8 cellular contexts compared by ENCODE assay signal in genomic region chr5:132063090-132063911, GRCh38. TPM values are rescaled to one million over a fixed set of nuclear protein-coding genes. Genes with fewer than 3 reads are reported as not detected.
A peak's percentile ranks its signal among the peaks of the same experiment; 100 is the strongest.
DNase-seq lines count a peak whose midpoint lies in the region; ATAC-seq, FAIRE-seq and TF ChIP-seq lines count a peak whose summit lies in the region.

No MANE protein-coding gene starts in this region.

- no peaks in the 10 kb centered on the region for H3K27me3 Mint-ChIP-seq in CD4-positive, CD25-positive, alpha-beta regulatory T cell

- no peaks in the 10 kb centered on the region for H3K27me3 ChIP-seq in CD4-positive, CD25-positive, alpha-beta regulatory T cell (ENCODE audit: control insufficient read depth, insufficient read depth, low read length)
- H3K27me3 ChIP-seq in cardiac muscle cell (no peaks in the 10 kb centered on the region), psoas muscle (ENCODE audit: insufficient read depth in 3 of 3, low read length in 2 of 3) (no peaks in the 10 kb centered on the region)

- H3K36me3 Mint-ChIP-seq in CD4-positive, CD25-positive, alpha-beta regulatory T cell: no peaks in the 10 kb centered on the region

- no peaks in the 10 kb centered on the region for H3K36me3 ChIP-seq in CD4-positive, CD25-positive, alpha-beta regulatory T cell (ENCODE audit: control insufficient read depth, insufficient read depth, low read length)
- no peaks in the 10 kb centered on the region for H3K36me3 ChIP-seq in cardiac muscle cell
- no peaks in the 10 kb centered on the region for H3K36me3 ChIP-seq in psoas muscle (ENCODE audit: insufficient read depth in 1 of 2, low read depth in 1 of 2)

- ATAC-seq in CD4-positive, CD25-positive, alpha-beta regulatory T cell (ENCODE audit: low read depth in 2 of 2): peak; percentile 68 to 69
- ATAC-seq in SK-N-SH treated with all-trans-retinoic acid at 6 μM for 48 hours (peak; percentile 67), psoas muscle (peak; percentile 71 to 90 (median 81))

- H3K4me1 ChIP-seq in CD4-positive, CD25-positive, alpha-beta regulatory T cell (ENCODE audit: control insufficient read depth, insufficient read depth, low read length, poor library complexity, severe bottlenecking): peaks cover 16% of the 10 kb centered on the region
- H3K4me1 ChIP-seq in cardiac muscle cell (ENCODE audit: low read depth): no peaks in the 10 kb centered on the region
- H3K4me1 ChIP-seq in psoas muscle: no peaks in the 10 kb centered on the region

- WGBS in psoas muscle, 3 donors: 38 to 49% (median 42%) methylated on average over 9 of the region's 9 CpGs

- H3K9me3 ChIP-seq in CD4-positive, CD25-positive, alpha-beta regulatory T cell (ENCODE audit: control insufficient read depth in 2 of 2, low read length in 2 of 2): no peaks in the 10 kb centered on the region
- no peaks in the 10 kb centered on the region for H3K9me3 ChIP-seq in cardiac muscle cell (ENCODE audit: low read depth)
- no peaks in the 10 kb centered on the region for H3K9me3 ChIP-seq in psoas muscle

- TF ChIP-seq CTCF in cardiac muscle cell (IDR thresholded peaks at IDR 0.05; ENCODE audit: low read depth, low read length) (peak; percentile 97), psoas muscle (IDR thresholded peaks at IDR 0.05) (peak; percentile 96)

- H3K4me1 Mint-ChIP-seq in CD4-positive, CD25-positive, alpha-beta regulatory T cell: peaks cover 0 to 14% (median 6%) of the 10 kb centered on the region in 4 donors

- peak overlapping the region in 2 of 3 donors; percentile 58 to 67 for H3K27ac Mint-ChIP-seq in CD4-positive, CD25-positive, alpha-beta regulatory T cell

- no peak overlapping the region for H3K4me3 Mint-ChIP-seq in CD4-positive, CD25-positive, alpha-beta regulatory T cell

- no peaks in the 10 kb centered on the region for H3K9me3 Mint-ChIP-seq in CD4-positive, CD25-positive, alpha-beta regulatory T cell

- DNase-seq in CD4-positive, CD25-positive, alpha-beta regulatory T cell: peak; percentile 54 to 72 (median 64)
- DNase-seq in GM19239 (ENCODE audit: insufficient read length, low spot score) (peak; percentile 70), HPDE6-E6E7 (ENCODE audit: extremely low spot score) (peak; percentile 63), cardiac muscle cell (ENCODE audit: low read depth in 1 of 2, low spot score in 1 of 2) (peak; percentile 68 to 90), psoas muscle (peak; percentile 66 to 82), GOT3 (lab: John Stamatoyannopoulos, UW) (no peak)
- DNase-seq in activated naive CD4-positive, alpha-beta T cell treated with anti-CD3 and anti-CD28 coated beads, Interleukin-2, amount 50 U/mL, for 16 hours: peak; percentile 80

- intact Hi-C loops in psoas muscle (cut with DNase I): loop anchor here in 1 of 2 donors (5.0 to 10.0 kb wide), 3 partner anchors 122 to 471 kb away; no protein-coding TSS in a partner anchor

- H3K4me3 ChIP-seq in CD4-positive, CD25-positive, alpha-beta regulatory T cell (ENCODE audit: low read depth, low read length): no peak overlapping the region
- H3K4me3 ChIP-seq in cardiac muscle cell (no peak overlapping the region), psoas muscle (no peak overlapping the region)

- H3K27ac ChIP-seq in CD4-positive, CD25-positive, alpha-beta regulatory T cell (ENCODE audit: insufficient read depth, low read length, poor library complexity, severe bottlenecking): no peak overlapping the region
- H3K27ac ChIP-seq in cardiac muscle cell: no peak overlapping the region
- no peak overlapping the region for H3K27ac ChIP-seq in psoas muscle

- peak; percentile 33 for FAIRE-seq in GM19239 (lab: Jason Lieb, UNC)

TF ChIP-seq in SK-N-SH treated with all-trans-retinoic acid at 6 μM for 48 hours, 23 proteins besides CTCF, POLR2A, EP300 and RAD21 (continues in another document):
- TF ChIP-seq ZNF70 (CRISPR knock-in tag; IDR thresholded peaks at IDR 0.05) (no peak), CSRNP3 (CRISPR knock-in tag; IDR thresholded peaks at IDR 0.05) (no peak), SNAI2 (CRISPR knock-in tag; IDR thresholded peaks at IDR 0.05) (no peak), ZNF8 (CRISPR knock-in tag; IDR thresholded peaks at IDR 0.05) (no peak), ZNF565 (CRISPR knock-in tag; conservative IDR thresholded peaks at IDR 0.05; ENCODE audit: low read depth) (no peak), BACH2 (CRISPR knock-in tag; IDR thresholded peaks at IDR 0.05; ENCODE audit: borderline replicate concordance) (no peak), ESRRG (CRISPR knock-in tag; IDR thresholded peaks at IDR 0.05) (no peak), PATZ1 (CRISPR knock-in tag; IDR thresholded peaks at IDR 0.05; ENCODE audit: borderline replicate concordance) (no peak), TOX (CRISPR knock-in tag; IDR thresholded peaks at IDR 0.05; ENCODE audit: borderline replicate concordance) (no peak), ZFP3 (CRISPR knock-in tag; IDR thresholded peaks at IDR 0.05) (no peak), RARB (CRISPR knock-in tag; IDR thresholded peaks at IDR 0.05) (no peak), POU6F1 (CRISPR knock-in tag; IDR thresholded peaks at IDR 0.05; ENCODE audit: borderline replicate concordance, low read depth) (no peak), ZC3H10 (CRISPR knock-in tag; IDR thresholded peaks at IDR 0.05) (no peak), ARNTL (CRISPR knock-in tag; IDR thresholded peaks at IDR 0.05; ENCODE audit: borderline replicate concordance, low read depth) (no peak), CREB5 (CRISPR knock-in tag; IDR thresholded peaks at IDR 0.05; ENCODE audit: low read depth) (no peak)

RNA-seq across cellular contexts. Expression of gene IL3, which starts 2.8 kb away (rescaled TPM):
- total RNA-seq in CD4-positive, CD25-positive, alpha-beta regulatory T cell: not detected
- not detected for polyA plus RNA-seq in CD4-positive, CD25-positive, alpha-beta regulatory T cell
- total RNA-seq in cardiac muscle cell (not detected in 2 replicates), psoas muscle (not detected)
- polyA plus RNA-seq in cardiac muscle cell (not detected in 2 replicates), psoas muscle (not detected)

RNA-seq across cellular contexts. Expression of gene CSF2, which starts 10.3 kb away (rescaled TPM):
- total RNA-seq in CD4-positive, CD25-positive, alpha-beta regulatory T cell: not detected
- not detected for polyA plus RNA-seq in CD4-positive, CD25-positive, alpha-beta regulatory T cell
- total RNA-seq in cardiac muscle cell (not detected in 2 replicates), psoas muscle (not detected)
- polyA plus RNA-seq in cardiac muscle cell (not detected in 2 replicates), psoas muscle (under 1 TPM in 1 of 3 donors, not detected in 2; 0.14 TPM)

RNA-seq across cellular contexts. Expression of gene ACSL6, which starts 51.8 kb away (rescaled TPM):
- total RNA-seq in CD4-positive, CD25-positive, alpha-beta regulatory T cell: 5.5 TPM
- polyA plus RNA-seq in CD4-positive, CD25-positive, alpha-beta regulatory T cell: 1 to 10 TPM; 3.0 to 5.7 (median 4.5) TPM
- total RNA-seq in cardiac muscle cell: 0.18 and 0.56 TPM in 2 replicates
- 0.48 TPM in 1 of 2 replicates, not detected in the other for polyA plus RNA-seq in cardiac muscle cell
- total RNA-seq in psoas muscle: 1 to 10 TPM in 2 of 4 donors, under 1 TPM in 2; 0.52 to 2.2 (median 0.81) TPM
- under 1 TPM; 0.12 to 0.46 (median 0.13) TPM for polyA plus RNA-seq in psoas muscle
